Comparison of ENCODE assay signal across 1 cellular context in genomic region chr4:4408132-4408523, GRCh38.
TF ChIP-seq lines count a peak whose summit lies in the region.

No MANE protein-coding gene starts in this region.

TF ChIP-seq in H1, 55 proteins besides CTCF, POLR2A, EP300 and RAD21 (continued from another document):
- TF ChIP-seq ATF2 (IDR thresholded peaks at IDR 0.05; ENCODE audit: low read length): no peak
- TF ChIP-seq RFX5 (IDR thresholded peaks at IDR 0.05; ENCODE audit: borderline replicate concordance, low read depth, low read length): no peak
- TF ChIP-seq KDM5A (IDR thresholded peaks at IDR 0.05; ENCODE audit: low read length): no peak
- TF ChIP-seq SRF (IDR thresholded peaks at IDR 0.05; ENCODE audit: low read depth, low read length): no peak
- TF ChIP-seq TCF12 (IDR thresholded peaks at IDR 0.05; ENCODE audit: low read depth, low read length): no peak
- TF ChIP-seq SIX5 (IDR thresholded peaks at IDR 0.05; ENCODE audit: low read depth, low read length): no peak
- no peak for TF ChIP-seq RXRA (IDR thresholded peaks at IDR 0.05; ENCODE audit: insufficient read depth, low read depth, low read length)
- TF ChIP-seq ZNF274 (IDR thresholded peaks at IDR 0.05; ENCODE audit: borderline replicate concordance, extremely low read depth, low read length): no peak
- TF ChIP-seq CHD1 (IDR thresholded peaks at IDR 0.05; ENCODE audit: low read depth, low read length): no peak
- TF ChIP-seq CREB1 (IDR thresholded peaks at IDR 0.05): no peak
- no peak for TF ChIP-seq TAF1 (IDR thresholded peaks at IDR 0.05; ENCODE audit: low read depth, low read length)
- TF ChIP-seq JUND (IDR thresholded peaks at IDR 0.05; ENCODE audit: low read length): no peak
- no peak for TF ChIP-seq HDAC2 (IDR thresholded peaks at IDR 0.05; ENCODE audit: borderline replicate concordance in 1 of 2, low read depth in 2 of 2, low read length in 2 of 2)
- no peak for TF ChIP-seq CTBP2 (IDR thresholded peaks at IDR 0.05; ENCODE audit: borderline replicate concordance, insufficient read depth, insufficient read length, low read length)
- no peak for TF ChIP-seq JUN (IDR thresholded peaks at IDR 0.05; ENCODE audit: low read depth, low read length)
